Comparison of ENCODE assay signal across 18 cellular contexts in genomic region chr11:58994171-58994570, GRCh38. TPM values are rescaled to one million over a fixed set of nuclear protein-coding genes. Genes with fewer than 3 reads are reported as not detected.
A peak's percentile ranks its signal among the peaks of the same experiment; 100 is the strongest.
DNase-seq lines count a peak whose midpoint lies in the region; ATAC-seq and TF ChIP-seq lines count a peak whose summit lies in the region.
"Had no signal": no experiment of that assay in that cellular context is flagged by ENCODE, and none has a peak within 500 bp of the region (broad histone marks: within the 10 kb centered on the region; RNA-seq: fewer than 3 reads in every experiment).

No MANE protein-coding gene starts in this region.

- no peak overlapping the region for H3K27ac ChIP-seq in substantia nigra (ENCODE audit: low read depth, low read length, poor library complexity, severe bottlenecking)

- no peaks in the 10 kb centered on the region for H3K9me3 Mint-ChIP-seq in memory B cell
- H3K9me3 Mint-ChIP-seq in activated T-helper 1 cell treated with anti-CD3 and anti-CD28 coated beads, Interleukin-12 subunit alpha, Interleukin-12 subunit beta, Interleukin-2, Interleukin-4 antibody, amounts not matched to agents 30 ng/mL and 10 ng/mL and 1 ng/mL, durations not matched to agents 14 hours and 24 hours and 36 hours, result no peaks in the 10 kb centered on the region
- H3K9me3 Mint-ChIP-seq: CD4-positive, alpha-beta T cell; IgD-negative memory B cell had no signal

- no peak for TF ChIP-seq CTCF in GM12865 (IDR thresholded peaks at IDR 0.05; ENCODE audit: insufficient read depth, low read depth, low read length, missing control alignments)

- no peak overlapping the region for H3K4me3 ChIP-seq in GM12865 (ENCODE audit: low read depth, low read length)
- H3K4me3 ChIP-seq in HAP-1, result no peak overlapping the region

- peak; percentile 6 for DNase-seq in GM12865 (ENCODE audit: low read depth)
- no peak for DNase-seq in memory B cell (ENCODE audit: low spot score in 2 of 2)
- no peak for DNase-seq in substantia nigra (lab: John Stamatoyannopoulos, UW)
- DNase-seq in HAP-1 (ENCODE audit: low spot score in 2 of 2), result no peak
- no peak for DNase-seq in activated T-helper 1 cell treated with anti-CD3 and anti-CD28 coated beads, Interleukin-12 subunit alpha, Interleukin-12 subunit beta, Interleukin-2, Interleukin-4 antibody, amounts not matched to agents 30 ng/mL and 10 ng/mL and 1 ng/mL, durations not matched to agents 14 hours and 24 hours and 36 hours (ENCODE audit: low spot score)
- DNase-seq: BE2C; C1 segment of cervical spinal cord; CD4-positive, alpha-beta T cell; DMS153; DMS79; GDM1; GOT3; H7; KBM-7 had no signal

- no peaks in the 10 kb centered on the region for H3K36me3 ChIP-seq in HAP-1 (replicated peaks)
- H3K36me3 ChIP-seq: BE2C had no signal

- in situ Hi-C loops in HAP-1 (cut with MboI; ENCODE audit: low sequenced_read_pairs), result no loop called here

- no peak overlapping the region for H3K27ac Mint-ChIP-seq in memory B cell
- H3K27ac Mint-ChIP-seq in activated T-helper 1 cell treated with anti-CD3 and anti-CD28 coated beads, Interleukin-12 subunit alpha, Interleukin-12 subunit beta, Interleukin-2, Interleukin-4 antibody, amounts not matched to agents 30 ng/mL and 10 ng/mL and 1 ng/mL, durations not matched to agents 14 hours and 24 hours and 36 hours, result no peak overlapping the region
- H3K27ac Mint-ChIP-seq: CD4-positive, alpha-beta T cell; IgD-negative memory B cell had no signal

- no peaks in the 10 kb centered on the region for H3K9me3 ChIP-seq in HAP-1
- H3K9me3 ChIP-seq: BE2C had no signal

- ATAC-seq in HG02885 (IDR thresholded peaks at IDR 0.05; ENCODE audit: poor library complexity, unreplicated experiment), result peak; percentile 42
- peak; percentile 46 for ATAC-seq in memory B cell (ENCODE audit: low read depth)
- ATAC-seq: HepG2 had no signal

- H3K36me3 Mint-ChIP-seq in memory B cell, result peaks cover 18% of the 10 kb centered on the region
- H3K36me3 Mint-ChIP-seq in activated T-helper 1 cell treated with anti-CD3 and anti-CD28 coated beads, Interleukin-12 subunit alpha, Interleukin-12 subunit beta, Interleukin-2, Interleukin-4 antibody, amounts not matched to agents 30 ng/mL and 10 ng/mL and 1 ng/mL, durations not matched to agents 14 hours and 24 hours and 36 hours (ENCODE audit: low read depth), result no peaks in the 10 kb centered on the region

- intact Hi-C loops in activated T-helper 1 cell treated with anti-CD3 and anti-CD28 coated beads, Interleukin-12 subunit alpha, Interleukin-12 subunit beta, Interleukin-2, Interleukin-4 antibody, amounts not matched to agents 30 ng/mL and 10 ng/mL and 1 ng/mL, durations not matched to agents 14 hours and 24 hours and 36 hours (cut with micrococcal nuclease), result no loop called here

- H3K4me1 Mint-ChIP-seq in memory B cell, result peaks cover 14% of the 10 kb centered on the region
- H3K4me1 Mint-ChIP-seq in activated T-helper 1 cell treated with anti-CD3 and anti-CD28 coated beads, Interleukin-12 subunit alpha, Interleukin-12 subunit beta, Interleukin-2, Interleukin-4 antibody, amounts not matched to agents 30 ng/mL and 10 ng/mL and 1 ng/mL, durations not matched to agents 14 hours and 24 hours and 36 hours (ENCODE audit: low read depth), result no peaks in the 10 kb centered on the region

- no peak overlapping the region for H3K4me3 Mint-ChIP-seq in memory B cell
- H3K4me3 Mint-ChIP-seq in activated T-helper 1 cell treated with anti-CD3 and anti-CD28 coated beads, Interleukin-12 subunit alpha, Interleukin-12 subunit beta, Interleukin-2, Interleukin-4 antibody, amounts not matched to agents 30 ng/mL and 10 ng/mL and 1 ng/mL, durations not matched to agents 14 hours and 24 hours and 36 hours, result no peak overlapping the region
- H3K4me3 Mint-ChIP-seq: CD4-positive, alpha-beta T cell had no signal

- no peaks in the 10 kb centered on the region for H3K27me3 ChIP-seq in HAP-1 (ENCODE audit: low read depth)
- H3K27me3 ChIP-seq: BE2C had no signal

- no peaks in the 10 kb centered on the region for H3K4me1 ChIP-seq in HAP-1
- H3K4me1 ChIP-seq: BE2C had no signal

- no peaks in the 10 kb centered on the region for H3K27me3 Mint-ChIP-seq in memory B cell
- H3K27me3 Mint-ChIP-seq in activated T-helper 1 cell treated with anti-CD3 and anti-CD28 coated beads, Interleukin-12 subunit alpha, Interleukin-12 subunit beta, Interleukin-2, Interleukin-4 antibody, amounts not matched to agents 30 ng/mL and 10 ng/mL and 1 ng/mL, durations not matched to agents 14 hours and 24 hours and 36 hours (ENCODE audit: insufficient read depth), result no peaks in the 10 kb centered on the region

RNA-seq across cellular contexts. Expression of gene GLYATL1, which starts 54.9 kb away (rescaled TPM):
- total RNA-seq in activated T-helper 1 cell treated with anti-CD3 and anti-CD28 coated beads, Interleukin-12 subunit alpha, Interleukin-12 subunit beta, Interleukin-2, Interleukin-4 antibody, amounts not matched to agents 30 ng/mL and 10 ng/mL and 1 ng/mL, durations not matched to agents 14 hours and 24 hours and 36 hours, result not detected in 2 replicates
- total RNA-seq: A172; CD4-positive, alpha-beta T cell; HepG2 had no signal
